Comparison of ENCODE assay signal across 15 cellular contexts in the genomic region with DNA sequence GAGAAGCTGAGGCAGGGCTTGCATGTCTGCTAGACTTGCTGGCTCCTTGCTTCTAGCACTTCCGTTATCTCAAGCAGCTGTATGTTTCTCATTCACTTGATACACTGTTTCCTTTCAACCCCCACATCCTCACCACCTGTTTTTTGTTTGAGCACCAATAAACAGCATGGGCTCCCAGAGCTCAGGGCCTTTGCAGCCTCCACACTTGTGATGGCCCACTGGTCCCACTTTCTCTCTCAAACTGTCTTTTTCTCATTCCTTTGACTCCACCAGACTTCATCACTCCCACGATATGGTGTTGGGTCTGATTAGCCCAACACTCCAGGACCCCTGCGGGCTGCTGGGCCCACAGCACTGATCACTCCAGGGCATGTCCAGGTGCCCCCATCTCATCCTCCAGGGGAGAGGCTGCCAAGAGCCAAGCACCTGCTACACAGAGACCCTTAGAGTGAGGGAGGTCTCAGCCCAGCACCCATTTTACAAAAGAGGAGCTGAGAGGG. TPM values are rescaled to one million over a fixed set of nuclear protein-coding genes. Genes with fewer than 3 reads are reported as not detected.
DNase-seq lines count a peak whose midpoint lies in the region; ATAC-seq lines count a peak whose summit lies in the region.
"Not testable (repeated sequence)": the region's sequence is repeated elsewhere in the genome, so short reads cannot be mapped to it uniquely, and the experiment has no call there.
"Had no signal": no experiment of that assay in that cellular context is flagged by ENCODE, and none has a peak within 500 bp of the region (broad histone marks: within the 10 kb centered on the region; RNA-seq: fewer than 3 reads in every experiment).

No MANE protein-coding gene starts in this region.

- H3K9me3 Mint-ChIP-seq in activated CD8-positive, alpha-beta T cell treated with anti-CD3 and anti-CD28 coated beads, Interleukin-2, amount 10 ng/mL, durations not matched to agents 7 days and 5 days (ENCODE audit: insufficient read depth); activated naive CD8-positive, alpha-beta T cell treated with anti-CD3 and anti-CD28 coated beads, Interleukin-2, amount 10 ng/mL, durations not matched to agents 7 days and 5 days: not testable (repeated sequence)

- not testable (repeated sequence) for H3K4me3 Mint-ChIP-seq in T-helper 17 cell; activated CD8-positive, alpha-beta T cell treated with anti-CD3 and anti-CD28 coated beads, Interleukin-2, amount 10 ng/mL, durations not matched to agents 7 days and 5 days; activated naive CD8-positive, alpha-beta T cell treated with anti-CD3 and anti-CD28 coated beads, Interleukin-2, amount 10 ng/mL, durations not matched to agents 7 days and 5 days

- DNase-seq in GDM1 (lab: John Stamatoyannopoulos, UW) = peak; percentile 22
- peak; percentile 51 for DNase-seq in KBM-7
- not testable (repeated sequence) for DNase-seq in T-helper 17 cell
- DNase-seq in activated CD8-positive, alpha-beta T cell treated with anti-CD3 and anti-CD28 coated beads, Interleukin-2, amount 10 ng/mL, durations not matched to agents 7 days and 5 days = peak; percentile 75
- peak; percentile 56 for DNase-seq in activated naive CD8-positive, alpha-beta T cell treated with anti-CD3 and anti-CD28 coated beads, Interleukin-2, amount 10 ng/mL, durations not matched to agents 7 days and 5 days
- peak; percentile 9 for DNase-seq in mucosa of gallbladder (ENCODE audit: low spot score)
- peak; percentile 31 for DNase-seq in stimulated activated CD8-positive, alpha-beta memory T cell treated with anti-CD3 and anti-CD28 coated beads, Interleukin-4, amount 100 ng/mL, for 48 hours

- not testable (repeated sequence) for H3K27ac Mint-ChIP-seq in T-helper 17 cell; activated CD8-positive, alpha-beta T cell treated with anti-CD3 and anti-CD28 coated beads, Interleukin-2, amount 10 ng/mL, durations not matched to agents 7 days and 5 days; activated naive CD8-positive, alpha-beta T cell treated with anti-CD3 and anti-CD28 coated beads, Interleukin-2, amount 10 ng/mL, durations not matched to agents 7 days and 5 days

- H3K4me1 Mint-ChIP-seq in T-helper 17 cell = peaks cover 41% of the 10 kb centered on the region
- H3K4me1 Mint-ChIP-seq in activated CD8-positive, alpha-beta T cell treated with anti-CD3 and anti-CD28 coated beads, Interleukin-2, amount 10 ng/mL, durations not matched to agents 7 days and 5 days (ENCODE audit: low read depth) = peaks cover 54% of the 10 kb centered on the region
- H3K4me1 Mint-ChIP-seq in activated naive CD8-positive, alpha-beta T cell treated with anti-CD3 and anti-CD28 coated beads, Interleukin-2, amount 10 ng/mL, durations not matched to agents 7 days and 5 days = peaks cover 31% of the 10 kb centered on the region

- POLR2A ChIA-PET in activated CD8-positive, alpha-beta T cell treated with anti-CD3 and anti-CD28 coated beads, Interleukin-2, amount 10 ng/mL, durations not matched to agents 7 days and 5 days (lab: Charles Lee) = interaction anchor here (1.2 to 1.9 kb wide), 4 partner anchors 14 to 208 kb away, joined by 3 to 9 read pairs (median 5); no protein-coding TSS in a partner anchor
- POLR2A ChIA-PET in activated naive CD8-positive, alpha-beta T cell treated with anti-CD3 and anti-CD28 coated beads, Interleukin-2, amount 10 ng/mL, durations not matched to agents 7 days and 5 days (lab: Charles Lee) = interaction anchor here (0.6 to 5.3 kb wide), 9 partner anchors 11 to 1111 kb away, joined by 3 to 76 read pairs (median 5); no protein-coding TSS in a partner anchor

- not testable (repeated sequence) for H3K36me3 Mint-ChIP-seq in T-helper 17 cell (ENCODE audit: low read depth); activated naive CD8-positive, alpha-beta T cell treated with anti-CD3 and anti-CD28 coated beads, Interleukin-2, amount 10 ng/mL, durations not matched to agents 7 days and 5 days
- peaks cover 15% of the 10 kb centered on the region for H3K36me3 Mint-ChIP-seq in activated CD8-positive, alpha-beta T cell treated with anti-CD3 and anti-CD28 coated beads, Interleukin-2, amount 10 ng/mL, durations not matched to agents 7 days and 5 days (ENCODE audit: low read depth)

- CTCF ChIA-PET in activated CD8-positive, alpha-beta T cell treated with anti-CD3 and anti-CD28 coated beads, Interleukin-2, amount 10 ng/mL, durations not matched to agents 7 days and 5 days (lab: Charles Lee) = interaction anchor here (1.0 to 2.1 kb wide), 2 partner anchors 13 to 22 kb away, joined by 3 to 9 read pairs; no protein-coding TSS in a partner anchor

- not testable (repeated sequence) for H3K9me3 ChIP-seq in T-helper 17 cell (ENCODE audit: control insufficient read depth, low read length, poor library complexity, severe bottlenecking)

- not testable (repeated sequence) for H3K27me3 Mint-ChIP-seq in T-helper 17 cell; activated CD8-positive, alpha-beta T cell treated with anti-CD3 and anti-CD28 coated beads, Interleukin-2, amount 10 ng/mL, durations not matched to agents 7 days and 5 days (ENCODE audit: low read depth); activated naive CD8-positive, alpha-beta T cell treated with anti-CD3 and anti-CD28 coated beads, Interleukin-2, amount 10 ng/mL, durations not matched to agents 7 days and 5 days

- peak; percentile 20 for ATAC-seq in T-helper 17 cell
- ATAC-seq in activated CD8-positive, alpha-beta T cell treated with anti-CD3 and anti-CD28 coated beads, Interleukin-2, amount 10 ng/mL, durations not matched to agents 7 days and 5 days = peak; percentile 40
- peak; percentile 20 for ATAC-seq in activated naive CD8-positive, alpha-beta T cell treated with anti-CD3 and anti-CD28 coated beads, Interleukin-2, amount 10 ng/mL, durations not matched to agents 7 days and 5 days (ENCODE audit: low read depth)

- in situ Hi-C loops in KBM-7 (cut with MboI; ENCODE audit: low pct_unique_long_range_greater_than_20kb, low sequenced_read_pairs) = not testable (repeated sequence)

RNA-seq across cellular contexts. Expression of a gene that starts 17.2 kb away (rescaled TPM):
- total RNA-seq in T-helper 17 cell (not detected), mucosa of gallbladder (not detected)
- not detected for total RNA-seq in activated CD8-positive, alpha-beta T cell treated with anti-CD3 and anti-CD28 coated beads, Interleukin-2, amount 10 ng/mL, durations not matched to agents 7 days and 5 days
- total RNA-seq in activated naive CD8-positive, alpha-beta T cell treated with anti-CD3 and anti-CD28 coated beads, Interleukin-2, amount 10 ng/mL, durations not matched to agents 7 days and 5 days = not detected
- total RNA-seq: cardiac septum; dermis microvascular lymphatic vessel endothelial cell; fibroblast of villous mesenchyme; HT-29; left ventricle myocardium superior; pulmonary artery endothelial cell; T-helper 1 cell treated with Interleukin-12 subunit alpha and Interleukin-12 subunit beta and Interleukin-4 antibody, amounts not matched to agents 30 ng/mL and 1 ng/mL, for 36 hours; temporal lobe had no signal
